ENCODE assay signal across 1 cellular context in genomic region chr4:158671915-158672806, GRCh38.
TF ChIP-seq lines count a peak whose summit lies in the region.

TSS of gene ETFDH (plus strand) at chr4:158672296. CDS start at chr4:158672457, 161 bp downstream.

TF ChIP-seq in HepG2, 621 proteins besides CTCF, POLR2A, EP300 and RAD21 (continued from another document and continues in another):
- TF ChIP-seq HNF1B (CRISPR knock-in tag; IDR thresholded peaks at IDR 0.05) (peak; percentile 86), ZMAT3 (CRISPR knock-in tag; conservative IDR thresholded peaks at IDR 0.05) (peak; percentile 70; the same call in 1 of the 2 replicates), ZBTB38 (CRISPR knock-in tag; IDR thresholded peaks at IDR 0.05) (peak; percentile 57; the same call in 1 of the 2 replicates), ZNF781 (CRISPR knock-in tag; IDR thresholded peaks at IDR 0.05; ENCODE audit: borderline replicate concordance, not compliant biosample characterization) (no peak), ARNT2 (CRISPR knock-in tag; IDR thresholded peaks at IDR 0.05; ENCODE audit: low read depth) (peak; percentile 82), MNT (IDR thresholded peaks at IDR 0.05) (peak; percentile 64), PPARG (CRISPR knock-in tag; conservative IDR thresholded peaks at IDR 0.05) (peak; percentile 88), KIAA2018 (CRISPR knock-in tag; IDR thresholded peaks at IDR 0.05; ENCODE audit: borderline replicate concordance) (0 out of 2 replicates have a peak, but pooled peaks have one; percentile 58), WIZ (CRISPR knock-in tag; IDR thresholded peaks at IDR 0.05) (no peak; the same call in 1 of the 2 replicates), ZNF430 (CRISPR knock-in tag; IDR thresholded peaks at IDR 0.05) (peak; percentile 48; the same call in 1 of the 2 replicates), CREB3 (CRISPR knock-in tag; IDR thresholded peaks at IDR 0.05) (peak; percentile 71), ZNF441 (CRISPR knock-in tag; IDR thresholded peaks at IDR 0.05; ENCODE audit: borderline replicate concordance) (0 out of 2 replicates have a peak, but pooled peaks have one; percentile 20), ZBTB8A (CRISPR knock-in tag; IDR thresholded peaks at IDR 0.05; ENCODE audit: borderline replicate concordance, low read depth) (no peak), NR2F6 (IDR thresholded peaks at IDR 0.05) (peak; percentile 86), NR2F6 (CRISPR knock-in tag; IDR thresholded peaks at IDR 0.05) (peak; percentile 50), ZNF407 (CRISPR knock-in tag; IDR thresholded peaks at IDR 0.05; ENCODE audit: not compliant biosample characterization) (no peak), MYNN (CRISPR knock-in tag; IDR thresholded peaks at IDR 0.05; ENCODE audit: low read depth) (no peak; the same call in 1 of the 2 replicates), HOXA5 (CRISPR knock-in tag; IDR thresholded peaks at IDR 0.05) (peak; percentile 11; the same call in 1 of the 2 replicates), HDAC1 (CRISPR knock-in tag; IDR thresholded peaks at IDR 0.05) (peak; percentile 76), KLF11 (CRISPR knock-in tag; IDR thresholded peaks at IDR 0.05) (peak; percentile 87; the same call in 1 of the 2 replicates), ZBTB37 (CRISPR knock-in tag; IDR thresholded peaks at IDR 0.05) (peak; percentile 78), SIX4 (CRISPR knock-in tag; IDR thresholded peaks at IDR 0.05) (peak; percentile 77; the same call in 1 of the 2 replicates), KDM3A (CRISPR knock-in tag; IDR thresholded peaks at IDR 0.05; ENCODE audit: low read depth) (peak; percentile 85; the same call in 1 of the 2 replicates), MAFF (IDR thresholded peaks at IDR 0.05; ENCODE audit: low read depth, low read length) (no peak), THAP9 (CRISPR knock-in tag; IDR thresholded peaks at IDR 0.05; ENCODE audit: borderline replicate concordance) (peak; percentile 94), MAFK (conservative IDR thresholded peaks at IDR 0.05 in 1 of 2, IDR thresholded peaks at IDR 0.05 in 1 of 2; ENCODE audit: low read length in 2 of 2) (no peak), MEIS2 (CRISPR knock-in tag; IDR thresholded peaks at IDR 0.05) (peak; percentile 79; the same call in 1 of the 2 replicates)
